Comparison of ENCODE assay signal across 23 cellular contexts in the genomic region with DNA sequence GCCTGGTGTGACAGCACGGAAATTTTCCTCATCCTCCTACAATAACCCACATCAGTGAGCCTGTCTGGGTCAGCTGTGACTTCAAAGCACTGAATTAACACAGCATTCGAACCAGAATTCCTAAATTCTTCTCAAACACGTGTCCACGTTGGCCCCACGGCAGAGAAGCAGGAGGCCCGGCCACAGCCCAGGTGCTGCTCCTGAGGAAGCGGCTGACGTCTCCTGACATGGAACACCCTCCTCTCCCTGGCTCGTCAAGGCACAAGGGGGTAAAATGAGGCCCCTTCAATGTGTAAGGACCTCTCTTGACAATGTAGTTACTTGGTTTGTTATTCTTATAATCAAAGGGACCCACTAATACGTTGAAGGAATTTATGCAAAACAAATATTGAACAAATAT.
DNase-seq lines count a peak whose midpoint lies in the region; FAIRE-seq and TF ChIP-seq lines count a peak whose summit lies in the region.
"Had no signal": no experiment of that assay in that cellular context is flagged by ENCODE, and none has a peak within 500 bp of the region (broad histone marks: within the 10 kb centered on the region; RNA-seq: fewer than 3 reads in every experiment).

No MANE protein-coding gene starts in this region.

- 85% methylated on average over 10 of the region's 10 CpGs; no CpG with 5 or more reads in 1 of the 2 experiments for WGBS in H1 (ENCODE audit: extremely low coverage in 1 of 2, insufficient coverage in 1 of 2, insufficient read length in 1 of 2, insufficient replicate concordance in 2 of 2, low coverage in 1 of 2, low lambda C conversion rate in 2 of 2, missing lambda C conversion rate in 1 of 2), 2 experiments
- 73 to 85% (median 79%) methylated on average over 7 to 10 of the region's 10 CpGs for WGBS in spleen, 5 donors

- intact Hi-C loops in spleen (cut with DNase I; ENCODE audit: low total_unique reads) (no loop called here), left ventricle myocardium inferior (cut with micrococcal nuclease) (no loop called here)

- H2BK15ac ChIP-seq in H1 (ENCODE audit: low read length): no peak overlapping the region

- H3K27me3 Mint-ChIP-seq in activated CD4-positive, alpha-beta memory T cell treated with anti-CD3 and anti-CD28 coated beads, Interleukin-2, amount 10 ng/mL, durations not matched to agents 7 days and 5 days: peaks cover 1% of the 10 kb centered on the region
- no peaks in the 10 kb centered on the region for H3K27me3 Mint-ChIP-seq in activated T-cell treated with anti-CD3 and anti-CD28 coated beads, Interleukin-2, amount 50 U/mL, for 24 hours
- H3K27me3 Mint-ChIP-seq: B cell; CD4-positive, alpha-beta T cell had no signal

- H3K18ac ChIP-seq in H1 (ENCODE audit: extremely low read depth, low read length): no peak overlapping the region

- H2BK12ac ChIP-seq in H1 (ENCODE audit: low read depth, low read length): no peak overlapping the region

- H2AK5ac ChIP-seq in H1 (ENCODE audit: low read depth, low read length): no peak overlapping the region

- H3K4me1 ChIP-seq in H1 (replicated peaks in 1 of 4; ENCODE audit: control insufficient read depth in 3 of 4, insufficient read depth in 4 of 4, low read length in 3 of 4): no peaks in the 10 kb centered on the region
- peaks cover 0 to 5% (median 0%) of the 10 kb centered on the region in 6 donors for H3K4me1 ChIP-seq in spleen
- no peaks in the 10 kb centered on the region for H3K4me1 ChIP-seq in left ventricle myocardium inferior
- H3K4me1 ChIP-seq: A549 had no signal

- peak overlapping the region; percentile 1 for H3K56ac ChIP-seq in H1 (replicated peaks; ENCODE audit: insufficient read length, low read depth, low read length)

- H3K23me2 ChIP-seq in H1 (ENCODE audit: low read depth, low read length): no peaks in the 10 kb centered on the region

- TF ChIP-seq RAD21 in H1 (IDR thresholded peaks at IDR 0.05 in 1 of 2, conservative IDR thresholded peaks at IDR 0.05 in 1 of 2; ENCODE audit: low read depth in 2 of 2, low read length in 2 of 2): no peak

- H3K79me1 ChIP-seq in H1 (ENCODE audit: low read depth, low read length): no peaks in the 10 kb centered on the region

- no peak overlapping the region for H2AFZ ChIP-seq in H1 (ENCODE audit: low read length)

- no peak overlapping the region for H2BK20ac ChIP-seq in H1 (ENCODE audit: low read length)

- H4K91ac ChIP-seq in H1 (replicated peaks; ENCODE audit: insufficient read length, low read length): no peak overlapping the region

- H3K4me2 ChIP-seq in H1 (ENCODE audit: insufficient read depth in 1 of 2, low read depth in 2 of 2, low read length in 2 of 2): no peak overlapping the region
- H3K4me2 ChIP-seq: A549; BLaER1 treated with 17β-estradiol and CSF1 and Interleukin-3, amounts not matched to agents 10 nM and 100 nM had no signal

- H3K4ac ChIP-seq in H1 (replicated peaks; ENCODE audit: insufficient read length, low read depth, low read length): no peak overlapping the region

- no peak overlapping the region for H2BK5ac ChIP-seq in H1 (ENCODE audit: low read depth, low read length)

- TF ChIP-seq CTCF in H1 (IDR thresholded peaks at IDR 0.05; ENCODE audit: control extremely low read depth in 1 of 3, insufficient read depth in 1 of 3, low read depth in 1 of 3, low read length in 3 of 3) (no peak), spleen (IDR thresholded peaks at IDR 0.05 in 8 of 11, conservative IDR thresholded peaks at IDR 0.05 in 3 of 11) (no peak), left ventricle myocardium inferior (IDR thresholded peaks at IDR 0.05; ENCODE audit: borderline replicate concordance) (no peak)

- no peak overlapping the region for H2BK120ac ChIP-seq in H1 (replicated peaks; ENCODE audit: low read depth, low read length)

- no peak overlapping the region for H3K4me3 Mint-ChIP-seq in activated CD4-positive, alpha-beta memory T cell treated with anti-CD3 and anti-CD28 coated beads, Interleukin-2, amount 10 ng/mL, durations not matched to agents 7 days and 5 days
- H3K4me3 Mint-ChIP-seq in activated T-cell treated with anti-CD3 and anti-CD28 coated beads, Interleukin-2, amount 50 U/mL, for 24 hours: no peak overlapping the region
- H3K4me3 Mint-ChIP-seq: B cell; CD4-positive, alpha-beta T cell; CD8-positive, alpha-beta T cell had no signal

- POLR2A ChIA-PET in H1 (lab: Charles Lee; ENCODE audit: partially characterized antibody): no interaction called here
- POLR2A ChIA-PET in activated CD4-positive, alpha-beta memory T cell treated with anti-CD3 and anti-CD28 coated beads, Interleukin-2, amount 10 ng/mL, durations not matched to agents 7 days and 5 days (lab: Charles Lee): no interaction called here

- H3K36me3 Mint-ChIP-seq in activated CD4-positive, alpha-beta memory T cell treated with anti-CD3 and anti-CD28 coated beads, Interleukin-2, amount 10 ng/mL, durations not matched to agents 7 days and 5 days (ENCODE audit: low read depth): no peaks in the 10 kb centered on the region
- no peaks in the 10 kb centered on the region for H3K36me3 Mint-ChIP-seq in activated T-cell treated with anti-CD3 and anti-CD28 coated beads, Interleukin-2, amount 50 U/mL, for 24 hours (ENCODE audit: low read depth)
- H3K36me3 Mint-ChIP-seq: CD8-positive, alpha-beta T cell had no signal

- H4K5ac ChIP-seq in H1 (ENCODE audit: insufficient read length, low read depth, low read length): no peak overlapping the region

- H3K9me3 Mint-ChIP-seq in activated CD4-positive, alpha-beta memory T cell treated with anti-CD3 and anti-CD28 coated beads, Interleukin-2, amount 10 ng/mL, durations not matched to agents 7 days and 5 days: peaks cover 2% of the 10 kb centered on the region
- H3K9me3 Mint-ChIP-seq in activated T-cell treated with anti-CD3 and anti-CD28 coated beads, Interleukin-2, amount 50 U/mL, for 24 hours: no peaks in the 10 kb centered on the region

- no peak for TF ChIP-seq EP300 in H1 (IDR thresholded peaks at IDR 0.05; ENCODE audit: borderline replicate concordance in 1 of 2, low read depth in 2 of 2, low read length in 2 of 2)

- CTCF ChIA-PET in H1 (lab: Charles Lee; ENCODE audit: partially characterized antibody): interaction anchor here (1.0 to 1.5 kb wide), 3 partner anchors 22 to 506 kb away, joined by 3 to 5 read pairs (median 3); no protein-coding TSS in a partner anchor
- CTCF ChIA-PET in activated CD4-positive, alpha-beta memory T cell treated with anti-CD3 and anti-CD28 coated beads, Interleukin-2, amount 10 ng/mL, durations not matched to agents 7 days and 5 days (lab: Charles Lee): no interaction called here

- H3K36me3 ChIP-seq in H1 (ENCODE audit: control insufficient read depth in 2 of 4, insufficient read depth in 4 of 4, low read length in 3 of 4): no peaks in the 10 kb centered on the region
- no peaks in the 10 kb centered on the region for H3K36me3 ChIP-seq in spleen
- H3K36me3 ChIP-seq in left ventricle myocardium inferior: no peaks in the 10 kb centered on the region
- H3K36me3 ChIP-seq: BLaER1 treated with 17β-estradiol and CSF1 and Interleukin-3, amounts not matched to agents 10 nM and 100 nM had no signal

- no peaks in the 10 kb centered on the region for H4K20me1 ChIP-seq in H1 (replicated peaks in 1 of 2; ENCODE audit: control insufficient read depth in 1 of 2, insufficient read depth in 2 of 2, low read length in 2 of 2)
- H4K20me1 ChIP-seq: BLaER1 treated with 17β-estradiol and CSF1 and Interleukin-3, amounts not matched to agents 10 nM and 100 nM had no signal

- H3K23ac ChIP-seq in H1 (ENCODE audit: insufficient read length): no peak overlapping the region

- no peak for TF ChIP-seq POLR2A in H1 (IDR thresholded peaks at IDR 0.05; ENCODE audit: control extremely low read depth in 1 of 2, low read depth in 2 of 2, low read length in 2 of 2)
- TF ChIP-seq POLR2A in spleen (IDR thresholded peaks at IDR 0.05): no peak

- H3K9me3 ChIP-seq in H1 (ENCODE audit: insufficient read depth in 2 of 2, low read depth in 1 of 2, low read length in 1 of 2): no peaks in the 10 kb centered on the region
- no peaks in the 10 kb centered on the region for H3K9me3 ChIP-seq in spleen
- no peaks in the 10 kb centered on the region for H3K9me3 ChIP-seq in left ventricle myocardium inferior (replicated peaks)
- H3K9me3 ChIP-seq: A549; BLaER1 treated with 17β-estradiol and CSF1 and Interleukin-3, amounts not matched to agents 10 nM and 100 nM; Caco-2 had no signal

- DNase-seq in NCI-H1048 (lab: John Stamatoyannopoulos, UW): peak; percentile 29
- DNase-seq in H1 (ENCODE audit: low read depth in 1 of 2, low spot score in 2 of 2): no peak
- DNase-seq in islet precursor cell: peak; percentile 40
- DNase-seq in spleen: peak; percentile 41
- no peak for DNase-seq in left ventricle myocardium inferior
- no peak for DNase-seq in activated CD4-positive, alpha-beta memory T cell treated with anti-CD3 and anti-CD28 coated beads, Interleukin-2, amount 10 ng/mL, durations not matched to agents 7 days and 5 days
- no peak for DNase-seq in activated T-cell treated with anti-CD3 and anti-CD28 coated beads, Interleukin-2, amount 50 U/mL, for 24 hours
- DNase-seq: AML-193; Caco-2; Calu3; CD4-positive, alpha-beta T cell; CD8-positive, alpha-beta T cell; DMS79 treated with DMSO at 0.1 percent for 48 hours; GF-D8 had no signal

- peaks cover 1% of the 10 kb centered on the region for H3K4me1 Mint-ChIP-seq in activated CD4-positive, alpha-beta memory T cell treated with anti-CD3 and anti-CD28 coated beads, Interleukin-2, amount 10 ng/mL, durations not matched to agents 7 days and 5 days
- H3K4me1 Mint-ChIP-seq in activated T-cell treated with anti-CD3 and anti-CD28 coated beads, Interleukin-2, amount 50 U/mL, for 24 hours (ENCODE audit: low read depth): no peaks in the 10 kb centered on the region
- H3K4me1 Mint-ChIP-seq: B cell had no signal

- H3K14ac ChIP-seq in H1 (ENCODE audit: insufficient read length): no peak overlapping the region

- no peak overlapping the region for H3K9ac ChIP-seq in H1 (replicated peaks in 1 of 4; ENCODE audit: extremely low read depth in 1 of 4, low read depth in 3 of 4, low read length in 3 of 4)
- H3K9ac ChIP-seq: BLaER1 treated with 17β-estradiol and CSF1 and Interleukin-3, amounts not matched to agents 10 nM and 100 nM had no signal

- H3K27me3 ChIP-seq in H1 (replicated peaks in 1 of 4; ENCODE audit: control insufficient read depth in 3 of 4, extremely low read depth in 1 of 4, insufficient read depth in 3 of 4, low read length in 3 of 4) (no peaks in the 10 kb centered on the region), spleen (replicated peaks in 1 of 7) (no peaks in the 10 kb centered on the region), left ventricle myocardium inferior (ENCODE audit: low read depth) (peaks cover 19% of the 10 kb centered on the region)
- H3K27me3 ChIP-seq: BLaER1 treated with 17β-estradiol and CSF1 and Interleukin-3, amounts not matched to agents 10 nM and 100 nM had no signal

- no peak overlapping the region for H4K8ac ChIP-seq in H1 (ENCODE audit: extremely low read depth, insufficient read depth, low read length)

- H3K27ac Mint-ChIP-seq in activated CD4-positive, alpha-beta memory T cell treated with anti-CD3 and anti-CD28 coated beads, Interleukin-2, amount 10 ng/mL, durations not matched to agents 7 days and 5 days: no peak overlapping the region
- no peak overlapping the region for H3K27ac Mint-ChIP-seq in activated T-cell treated with anti-CD3 and anti-CD28 coated beads, Interleukin-2, amount 50 U/mL, for 24 hours
- H3K27ac Mint-ChIP-seq: B cell; CD4-positive, alpha-beta T cell; CD8-positive, alpha-beta T cell had no signal

- H3K27ac ChIP-seq in H1 (ENCODE audit: low read depth, low read length): no peak overlapping the region
- no peak overlapping the region for H3K27ac ChIP-seq in spleen
- H3K27ac ChIP-seq in left ventricle myocardium inferior (replicated peaks): no peak overlapping the region
- H3K27ac ChIP-seq: 22Rv1; A549; BLaER1 treated with 17β-estradiol and CSF1 and Interleukin-3, amounts not matched to agents 10 nM and 100 nM; C4-2B had no signal

- H3K4me3 ChIP-seq in H1 (ENCODE audit: extremely low read depth in 1 of 4, insufficient read depth in 2 of 4, low read depth in 3 of 4, low read length in 4 of 4): no peak overlapping the region
- no peak overlapping the region for H3K4me3 ChIP-seq in spleen
- H3K4me3 ChIP-seq in left ventricle myocardium inferior: no peak overlapping the region
- H3K4me3 ChIP-seq: A549; BLaER1 treated with 17β-estradiol and CSF1 and Interleukin-3, amounts not matched to agents 10 nM and 100 nM had no signal

- H3K79me2 ChIP-seq in H1 (ENCODE audit: control insufficient read depth in 1 of 2, insufficient read depth in 2 of 2, low read length in 2 of 2): no peaks in the 10 kb centered on the region

- no peak for FAIRE-seq in H1 (lab: Jason Lieb, UNC)
- FAIRE-seq: A549, D721Med, G401.6, GM12891, GM19239 had no signal

Comparison
In these comparisons a context has a peak if more than half of its experiments do, and no peak if none do; other contexts are left out.
1. DNase-seq: peak in NCI-H1048 (single experiment), islet precursor cell (single experiment) and spleen (single experiment); none in H1 (0 of 2), left ventricle myocardium inferior (single experiment), activated CD4-positive, alpha-beta memory T cell treated with anti-CD3 and anti-CD28 coated beads, Interleukin-2, amount 10 ng/mL, durations not matched to agents 7 days and 5 days (single experiment) and activated T-cell treated with anti-CD3 and anti-CD28 coated beads, Interleukin-2, amount 50 U/mL, for 24 hours (single experiment).